Comparison of ENCODE assay signal across 8 cellular contexts in genomic region chr9:84953797-84954695, GRCh38.
DNase-seq lines count a peak whose midpoint lies in the region; ATAC-seq and TF ChIP-seq lines count a peak whose summit lies in the region.

No MANE protein-coding gene starts in this region.

- peaks cover 2% of the 10 kb centered on the region for H3K27me3 Mint-ChIP-seq in activated CD4-positive, alpha-beta memory T cell treated with anti-CD3 and anti-CD28 coated beads, Interleukin-2, amount 10 ng/mL, durations not matched to agents 7 days and 5 days

- no peak overlapping the region for H3K27ac Mint-ChIP-seq in activated CD4-positive, alpha-beta memory T cell treated with anti-CD3 and anti-CD28 coated beads, Interleukin-2, amount 10 ng/mL, durations not matched to agents 7 days and 5 days

- H3K36me3 ChIP-seq in BE2C (no peaks in the 10 kb centered on the region), upper lobe of right lung (no peaks in the 10 kb centered on the region)

- TF ChIP-seq CTCF in BE2C (IDR thresholded peaks at IDR 0.05; ENCODE audit: low read depth, low read length) (peak; percentile 87), foreskin fibroblast (IDR thresholded peaks at IDR 0.05; ENCODE audit: low read depth, low read length) (peak; percentile 83), upper lobe of right lung (IDR thresholded peaks at IDR 0.05) (peak; percentile 88)

- H3K27me3 ChIP-seq in BE2C (no peaks in the 10 kb centered on the region), upper lobe of right lung (no peaks in the 10 kb centered on the region)

- CTCF ChIA-PET in activated CD4-positive, alpha-beta memory T cell treated with anti-CD3 and anti-CD28 coated beads, Interleukin-2, amount 10 ng/mL, durations not matched to agents 7 days and 5 days (lab: Charles Lee) = interaction anchor here (0.6 to 2.1 kb wide), 3 partner anchors 8 to 557 kb away, joined by 3 to 5 read pairs (median 3); no protein-coding TSS in a partner anchor

- H3K4me3 Mint-ChIP-seq in activated CD4-positive, alpha-beta memory T cell treated with anti-CD3 and anti-CD28 coated beads, Interleukin-2, amount 10 ng/mL, durations not matched to agents 7 days and 5 days = no peak overlapping the region

- peaks cover 5% of the 10 kb centered on the region for H3K4me1 Mint-ChIP-seq in activated CD4-positive, alpha-beta memory T cell treated with anti-CD3 and anti-CD28 coated beads, Interleukin-2, amount 10 ng/mL, durations not matched to agents 7 days and 5 days

- ATAC-seq in GM18520 (IDR thresholded peaks at IDR 0.05; ENCODE audit: unreplicated experiment) (peak; percentile 71), HG02973 (IDR thresholded peaks at IDR 0.05; ENCODE audit: unreplicated experiment) (peak; percentile 97), upper lobe of right lung (peak; percentile 97)

- POLR2A ChIA-PET in activated CD4-positive, alpha-beta memory T cell treated with anti-CD3 and anti-CD28 coated beads, Interleukin-2, amount 10 ng/mL, durations not matched to agents 7 days and 5 days (lab: Charles Lee) = no interaction called here

- H3K9me3 Mint-ChIP-seq in activated CD4-positive, alpha-beta memory T cell treated with anti-CD3 and anti-CD28 coated beads, Interleukin-2, amount 10 ng/mL, durations not matched to agents 7 days and 5 days = no peaks in the 10 kb centered on the region

- H3K27ac ChIP-seq in upper lobe of right lung = no peak overlapping the region

- no peaks in the 10 kb centered on the region for H3K36me3 Mint-ChIP-seq in activated CD4-positive, alpha-beta memory T cell treated with anti-CD3 and anti-CD28 coated beads, Interleukin-2, amount 10 ng/mL, durations not matched to agents 7 days and 5 days (ENCODE audit: low read depth)

- intact Hi-C loops in upper lobe of right lung (cut with DNase I) = loop anchor here (10.0 kb wide), 1 partner anchor 269 kb away; no protein-coding TSS in a partner anchor

- H3K9me3 ChIP-seq in BE2C (no peaks in the 10 kb centered on the region; the same call in 1 of the 2 replicates), upper lobe of right lung (no peaks in the 10 kb centered on the region)

- H3K4me3 ChIP-seq in BE2C (ENCODE audit: low read depth, low read length) (no peak overlapping the region), foreskin fibroblast (ENCODE audit: low read depth in 1 of 2, low read length in 2 of 2) (no peak overlapping the region), upper lobe of right lung (no peak overlapping the region)

- DNase-seq in BE2C (peak; percentile 67), NCI-H2029 treated with DMSO at 0.1 percent for 48 hours (lab: John Stamatoyannopoulos, UW) (peak; percentile 35), foreskin fibroblast (peak in 1 of 2 donors; percentile 40), nucleus accumbens (lab: John Stamatoyannopoulos, UW) (peak in 54 of 56 donors; percentile 17 to 90 (median 74)), upper lobe of right lung (peak; percentile 87)
- peak; percentile 65 for DNase-seq in activated CD4-positive, alpha-beta memory T cell treated with anti-CD3 and anti-CD28 coated beads, Interleukin-2, amount 10 ng/mL, durations not matched to agents 7 days and 5 days

- H3K4me1 ChIP-seq in BE2C (no peaks in the 10 kb centered on the region), upper lobe of right lung (no peaks in the 10 kb centered on the region)
